9 cellular contexts compared by ENCODE assay signal in the genomic region with DNA sequence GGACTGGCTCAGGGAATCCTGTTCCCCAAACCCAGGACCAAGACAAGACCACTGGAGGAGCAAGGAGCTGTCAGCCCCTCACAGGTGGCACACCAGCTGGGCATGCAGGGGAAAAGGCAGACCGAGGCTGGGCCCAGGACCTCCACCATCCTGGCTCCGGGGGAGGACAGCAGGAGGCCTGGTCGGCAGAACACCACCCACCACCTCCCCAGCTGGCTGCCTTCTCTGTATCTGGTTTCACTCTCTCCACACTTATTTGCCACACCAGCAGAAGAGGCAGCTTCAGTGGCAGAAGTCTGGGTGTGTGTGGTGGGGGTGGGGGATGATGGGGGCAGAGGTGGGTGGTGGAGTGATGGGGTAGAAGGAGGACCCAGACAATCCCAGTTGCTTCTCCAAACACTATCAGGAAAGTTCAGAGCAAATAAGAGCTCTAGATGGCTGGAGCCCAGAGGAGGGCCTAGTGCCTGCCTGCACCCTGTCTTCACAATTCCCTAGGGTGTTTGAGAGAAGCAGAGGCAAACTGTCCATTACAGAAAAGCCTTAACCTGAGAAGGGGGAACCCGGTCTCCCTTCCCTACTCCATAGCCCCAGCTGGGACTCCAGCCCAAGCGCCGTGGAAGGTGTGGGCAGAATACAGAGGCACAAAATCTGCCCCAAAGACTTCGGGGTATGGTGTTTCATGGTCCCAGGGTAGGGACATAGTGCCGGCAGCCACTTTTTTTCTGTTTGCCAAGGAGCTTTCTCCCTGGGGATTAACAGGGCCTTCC. TPM values are rescaled to one million over a fixed set of nuclear protein-coding genes. Genes with fewer than 3 reads are reported as not detected.
DNase-seq lines count a peak whose midpoint lies in the region; ATAC-seq and TF ChIP-seq lines count a peak whose summit lies in the region.
"Had no signal": no experiment of that assay in that cellular context is flagged by ENCODE, and none has a peak within 500 bp of the region (broad histone marks: within the 10 kb centered on the region; RNA-seq: fewer than 3 reads in every experiment).

No MANE protein-coding gene starts in this region.

- H3K4me1 ChIP-seq in PC-3 (ENCODE audit: insufficient read depth, low read length) (peaks cover 49% of the 10 kb centered on the region), right cardiac atrium (ENCODE audit: control insufficient read depth, insufficient read depth, low read length) (peaks cover 34% of the 10 kb centered on the region), stomach (peaks cover 50 to 71% (median 62%) of the 10 kb centered on the region in 4 donors)

- H3K27me3 ChIP-seq in PC-3 (ENCODE audit: low read length) (no peaks in the 10 kb centered on the region), right cardiac atrium (ENCODE audit: control insufficient read depth, insufficient read depth) (no peaks in the 10 kb centered on the region), stomach (no peaks in the 10 kb centered on the region)
- H3K27me3 ChIP-seq: cardiac muscle cell had no signal

- DNase-seq in M059J (ENCODE audit: low read depth) = peak; percentile 35
- DNase-seq in PC-3 = no peak
- DNase-seq in right cardiac atrium = peak in 1 of 3 donors; percentile 57
- DNase-seq in stomach = no peak
- DNase-seq in SKM-1 treated with dmso at 0.1 percent for 144 hours (lab: John Stamatoyannopoulos, UW; ENCODE audit: unreplicated experiment) = no peak
- DNase-seq in NCI-H187 (lab: John Stamatoyannopoulos, UW) = no peak
- DNase-seq in HEK293T (ENCODE audit: extremely low spot score) = no peak

- H3K36me3 ChIP-seq in PC-3 (ENCODE audit: low read depth, low read length) = no peaks in the 10 kb centered on the region
- no peaks in the 10 kb centered on the region for H3K36me3 ChIP-seq in stomach
- H3K36me3 ChIP-seq: cardiac muscle cell had no signal

- CTCF ChIA-PET in PC-3 (lab: Charles Lee) = interaction anchor here (0.6 to 1.7 kb wide), 2 partner anchors 10 to 53 kb away, joined by 6 read pairs; no protein-coding TSS in a partner anchor
- CTCF ChIA-PET in HEK293T (lab: Yijun Ruan, JAX) = interaction anchor here (1.2 kb wide), 1 partner anchor 53 kb away, joined by 5 read pairs; no protein-coding TSS in a partner anchor

- intact Hi-C loops in PC-3 (cut with micrococcal nuclease) (loop anchor here (5.0 to 10.0 kb wide), 2 partner anchors 38 to 190 kb away; no protein-coding TSS in a partner anchor), right cardiac atrium (cut with DNase I) (no loop called here), stomach (cut with DNase I; ENCODE audit: low total_unique reads) (no loop called here)

- POLR2A ChIA-PET in PC-3 (lab: Charles Lee; ENCODE audit: unreplicated experiment) (no interaction called here), HEK293T (lab: Yijun Ruan, JAX) (interaction anchor here (1.3 to 2.5 kb wide), 3 partner anchors 11 to 33 kb away, joined by 4 to 12 read pairs (median 9); no protein-coding TSS in a partner anchor)

- H3K4me3 ChIP-seq in PC-3 (ENCODE audit: low read length) (no peak overlapping the region), right cardiac atrium (ENCODE audit: low read length) (no peak overlapping the region), stomach (no peak overlapping the region)
- H3K4me3 ChIP-seq: cardiac muscle cell had no signal

- H3K9me3 ChIP-seq in PC-3 (ENCODE audit: low read length) = no peaks in the 10 kb centered on the region
- H3K9me3 ChIP-seq in right cardiac atrium (ENCODE audit: control insufficient read depth, low read length) = no peaks in the 10 kb centered on the region
- no peaks in the 10 kb centered on the region for H3K9me3 ChIP-seq in stomach

- H4K20me1 ChIP-seq in PC-3 (ENCODE audit: low read length) = no peaks in the 10 kb centered on the region

- H3K9ac ChIP-seq in PC-3 (ENCODE audit: low read length) = no peak overlapping the region

- H3K27ac ChIP-seq in PC-3 (ENCODE audit: low read length) (no peak overlapping the region), right cardiac atrium (ENCODE audit: low read length) (peak overlapping the region; percentile 89), stomach (peak overlapping the region; percentile 78 to 94 (median 91))
- H3K27ac ChIP-seq: cardiac muscle cell had no signal

- no peak for TF ChIP-seq CTCF in PC-3 (conservative IDR thresholded peaks at IDR 0.05; ENCODE audit: low read depth, low read length)
- no peak for TF ChIP-seq CTCF in stomach (IDR thresholded peaks at IDR 0.05)

- peak overlapping the region; percentile 75; the same call in 1 of the 2 replicates for H3K4me2 ChIP-seq in PC-3 (ENCODE audit: low read length)

- 62% methylated on average over 8 of the region's 8 CpGs for WGBS in right cardiac atrium
- 51 to 68% (median 58%) methylated on average over 6 to 8 of the region's 8 CpGs for WGBS in stomach, 5 donors

- no peaks in the 10 kb centered on the region for H3K79me2 ChIP-seq in PC-3 (ENCODE audit: low read length)

- no peaks in the 10 kb centered on the region for H3K9me2 ChIP-seq in PC-3 (replicated peaks; ENCODE audit: low read length)

- no TSS peak for BruUV-seq in PC-3 (replicated peaks; lab: Mats Ljungman, UMichigan)

- no peak for TF ChIP-seq EP300 in stomach (IDR thresholded peaks at IDR 0.05)

- no peak for TF ChIP-seq POLR2A in stomach (IDR thresholded peaks at IDR 0.05)

- no peak for ATAC-seq in PC-3
- no peak for ATAC-seq in right cardiac atrium
- ATAC-seq in GM21423 (IDR thresholded peaks at IDR 0.05; ENCODE audit: unreplicated experiment) = no peak

- H2AFZ ChIP-seq in PC-3 (ENCODE audit: low read length) = no peak overlapping the region; the same call in 1 of the 2 replicates

- H3F3A ChIP-seq in PC-3 (ENCODE audit: low read length, unreplicated experiment) = no peaks in the 10 kb centered on the region

TF ChIP-seq in HEK293T, 16 proteins besides CTCF, POLR2A, EP300 and RAD21:
- no peak for TF ChIP-seq HDGF (IDR thresholded peaks at IDR 0.05; ENCODE audit: borderline replicate concordance)
- TF ChIP-seq ELF4 (IDR thresholded peaks at IDR 0.05) = no peak
- TF ChIP-seq NFRKB (IDR thresholded peaks at IDR 0.05) = no peak
- TF ChIP-seq ARNT (IDR thresholded peaks at IDR 0.05) = no peak
- TF ChIP-seq FOXA1 (IDR thresholded peaks at IDR 0.05) = no peak
- no peak for TF ChIP-seq L3MBTL2 (conservative IDR thresholded peaks at IDR 0.05)
- no peak for TF ChIP-seq CTBP1 (IDR thresholded peaks at IDR 0.05; ENCODE audit: borderline replicate concordance)
- TF ChIP-seq SP1 (IDR thresholded peaks at IDR 0.05) = no peak
- TF ChIP-seq, protein P1, sequence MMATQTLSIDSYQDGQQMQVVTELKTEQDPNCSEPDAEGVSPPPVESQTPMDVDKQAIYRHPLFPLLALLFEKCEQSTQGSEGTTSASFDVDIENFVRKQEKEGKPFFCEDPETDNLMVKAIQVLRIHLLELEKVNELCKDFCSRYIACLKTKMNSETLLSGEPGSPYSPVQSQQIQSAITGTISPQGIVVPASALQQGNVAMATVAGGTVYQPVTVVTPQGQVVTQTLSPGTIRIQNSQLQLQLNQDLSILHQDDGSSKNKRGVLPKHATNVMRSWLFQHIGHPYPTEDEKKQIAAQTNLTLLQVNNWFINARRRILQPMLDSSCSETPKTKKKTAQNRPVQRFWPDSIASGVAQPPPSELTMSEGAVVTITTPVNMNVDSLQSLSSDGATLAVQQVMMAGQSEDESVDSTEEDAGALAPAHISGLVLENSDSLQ (IDR thresholded peaks at IDR 0.05) = no peak
- no peak for TF ChIP-seq FOXK2 (IDR thresholded peaks at IDR 0.05)
- no peak for TF ChIP-seq ZNF384 (IDR thresholded peaks at IDR 0.05)

RNA-seq across cellular contexts. Expression of a gene that starts 52.0 kb away (rescaled TPM):
- 8.1 and 24.2 TPM in 2 replicates for total RNA-seq in M059J (2014; rRNA removed; shearing (Covaris generic))
- total RNA-seq in PC-3 (2014; rRNA removed) = 4.4 and 10.1 TPM in 2 replicates
- 10 to 100 TPM; 18.4 to 32.2 (median 23.5) TPM for total RNA-seq in right cardiac atrium
- polyA plus RNA-seq in right cardiac atrium = 4.4 TPM
- total RNA-seq in stomach = 10 to 100 TPM; 16.1 to 80.8 (median 26.8) TPM
- 1 to 10 TPM in 1 of 3 donors, under 1 TPM in 2; 0.31 to 1.0 (median 0.44) TPM for polyA plus RNA-seq in stomach
